Comparison of ENCODE assay signal across 11 cellular contexts in the genomic region with DNA sequence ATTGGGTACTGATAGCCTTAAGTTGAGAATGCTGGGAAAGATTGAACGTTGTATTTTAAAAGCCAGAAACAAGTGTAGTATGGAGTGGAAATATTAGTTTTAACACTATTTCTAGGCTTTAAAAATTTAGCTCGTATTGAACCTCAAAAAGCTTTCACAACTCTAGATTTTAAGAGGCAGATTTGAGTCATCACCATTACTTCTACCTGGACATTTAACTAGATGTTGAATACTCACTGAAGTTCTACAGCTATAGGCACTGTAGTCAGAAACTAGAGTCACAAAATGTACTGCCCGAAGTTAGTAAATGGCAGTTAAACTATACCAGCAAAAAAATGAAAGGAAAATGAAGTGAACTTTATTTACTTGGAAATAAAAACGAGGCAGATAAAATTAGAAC.
A peak's percentile ranks its signal among the peaks of the same experiment; 100 is the strongest.
DNase-seq lines count a peak whose midpoint lies in the region; ATAC-seq and TF ChIP-seq lines count a peak whose summit lies in the region.
"Had no signal": no experiment of that assay in that cellular context is flagged by ENCODE, and none has a peak within 500 bp of the region (broad histone marks: within the 10 kb centered on the region; RNA-seq: fewer than 3 reads in every experiment).

No MANE protein-coding gene starts in this region.

- peaks cover 0 to 2% of the 10 kb centered on the region in 2 donors for H3K9me3 Mint-ChIP-seq in activated T-cell treated with anti-CD3 and anti-CD28 coated beads, Interleukin-2, amount 50 U/mL, for 72 hours
- H3K9me3 Mint-ChIP-seq in activated T-helper 1 cell treated with anti-CD3 and anti-CD28 coated beads, Interleukin-12 subunit alpha, Interleukin-12 subunit beta, Interleukin-2, Interleukin-4 antibody, amounts not matched to agents 30 ng/mL and 10 ng/mL and 1 ng/mL, durations not matched to agents 14 hours and 24 hours and 36 hours, result peaks cover 4% of the 10 kb centered on the region

- no peak for TF ChIP-seq RAD21 in HCT116 (IDR thresholded peaks at IDR 0.05; ENCODE audit: low read depth)

- peak overlapping the region; percentile 8 for H3K27ac Mint-ChIP-seq in activated T-cell treated with anti-CD3 and anti-CD28 coated beads, Interleukin-2, amount 50 U/mL, for 72 hours
- no peak overlapping the region for H3K27ac Mint-ChIP-seq in activated T-helper 1 cell treated with anti-CD3 and anti-CD28 coated beads, Interleukin-12 subunit alpha, Interleukin-12 subunit beta, Interleukin-2, Interleukin-4 antibody, amounts not matched to agents 30 ng/mL and 10 ng/mL and 1 ng/mL, durations not matched to agents 14 hours and 24 hours and 36 hours

- TF ChIP-seq CTCF in HCT116 (IDR thresholded peaks at IDR 0.05 in 2 of 3, conservative IDR thresholded peaks at IDR 0.05 in 1 of 3; ENCODE audit: borderline replicate concordance in 1 of 3, insufficient read depth in 1 of 3, low read depth in 2 of 3, low read length in 2 of 3), result no peak
- TF ChIP-seq CTCF in osteoblast (IDR thresholded peaks at IDR 0.05; ENCODE audit: extremely low read depth, low read depth, low read length), result no peak
- TF ChIP-seq CTCF in lower lobe of right lung (IDR thresholded peaks at IDR 0.05), result no peak

- H3K27me3 ChIP-seq in HCT116 (ENCODE audit: insufficient read depth, low read length) (no peaks in the 10 kb centered on the region), osteoblast (ENCODE audit: insufficient read depth, low read length) (no peaks in the 10 kb centered on the region), lower lobe of right lung (ENCODE audit: low read depth) (no peaks in the 10 kb centered on the region)
- H3K27me3 ChIP-seq: hepatocyte, pancreas had no signal

- POLR2A ChIA-PET in HCT116 (lab: Charles Lee), result no interaction called here

- no peaks in the 10 kb centered on the region for H3K79me2 ChIP-seq in HCT116 (ENCODE audit: insufficient read depth, low read length)
- peaks cover 52% of the 10 kb centered on the region for H3K79me2 ChIP-seq in osteoblast (ENCODE audit: insufficient read depth, low read length)

- H3K9me2 ChIP-seq in HCT116 (ENCODE audit: insufficient read depth), result no peaks in the 10 kb centered on the region

- intact Hi-C loops in HCT116 (cut with micrococcal nuclease) (no loop called here), lower lobe of right lung (cut with DNase I) (no loop called here)
- intact Hi-C loops in activated T-helper 1 cell treated with anti-CD3 and anti-CD28 coated beads, Interleukin-12 subunit alpha, Interleukin-12 subunit beta, Interleukin-2, Interleukin-4 antibody, amounts not matched to agents 30 ng/mL and 10 ng/mL and 1 ng/mL, durations not matched to agents 14 hours and 24 hours and 36 hours (cut with micrococcal nuclease), result no loop called here

- no peaks in the 10 kb centered on the region for H3K36me3 ChIP-seq in HCT116 (ENCODE audit: control insufficient read depth in 1 of 2, insufficient read depth in 2 of 2, low read length in 2 of 2)
- peaks cover 12% of the 10 kb centered on the region for H3K36me3 ChIP-seq in osteoblast (ENCODE audit: insufficient read depth, low read length)
- no peaks in the 10 kb centered on the region for H3K36me3 ChIP-seq in lower lobe of right lung
- H3K36me3 ChIP-seq: pancreas had no signal

- H3K9me3 ChIP-seq in HCT116 (ENCODE audit: control insufficient read depth in 1 of 2, insufficient read depth in 1 of 2, low read depth in 1 of 2, low read length in 2 of 2) (no peaks in the 10 kb centered on the region), osteoblast (ENCODE audit: low read depth, low read length) (no peaks in the 10 kb centered on the region), lower lobe of right lung (no peaks in the 10 kb centered on the region)
- H3K9me3 ChIP-seq: pancreas had no signal

- no peak overlapping the region for H3K4me3 ChIP-seq in HCT116 (replicated peaks in 1 of 2; ENCODE audit: low read depth in 1 of 2, low read length in 2 of 2)
- H3K4me3 ChIP-seq in osteoblast (ENCODE audit: insufficient read depth, low read length), result no peak overlapping the region
- no peak overlapping the region for H3K4me3 ChIP-seq in lower lobe of right lung
- H3K4me3 ChIP-seq: hepatocyte, pancreas had no signal

- H3K4me1 ChIP-seq in HCT116 (ENCODE audit: control insufficient read depth in 1 of 2, insufficient read depth in 2 of 2, low read length in 2 of 2), result no peaks in the 10 kb centered on the region
- H3K4me1 ChIP-seq in osteoblast (ENCODE audit: insufficient read depth, low read length), result peaks cover 53% of the 10 kb centered on the region
- peaks cover 18% of the 10 kb centered on the region for H3K4me1 ChIP-seq in lower lobe of right lung
- H3K4me1 ChIP-seq: pancreas had no signal

- RAD21 ChIA-PET in HCT116 (lab: Charles Lee; ENCODE audit: low non-redundant PET in 1 of 2, low total read pairs in 2 of 2, uncharacterized antibody in 2 of 2, unreplicated experiment in 2 of 2), result no interaction called here

- no peak for DNase-seq in activated T-cell treated with anti-CD3 and anti-CD28 coated beads, Interleukin-2, amount 50 U/mL, for 72 hours
- DNase-seq in activated T-cell treated with anti-CD3 and anti-CD28 coated beads, Interleukin-2, amount 50 U/mL, for 1 hour, result no peak
- no peak for DNase-seq in HCT116 (ENCODE audit: low read depth, low spot score)
- DNase-seq in osteoblast (ENCODE audit: insufficient read length, low spot score, missing footprints), result no peak
- DNase-seq in lower lobe of right lung, result no peak
- no peak for DNase-seq in activated T-helper 1 cell treated with anti-CD3 and anti-CD28 coated beads, Interleukin-12 subunit alpha, Interleukin-12 subunit beta, Interleukin-2, Interleukin-4 antibody, amounts not matched to agents 30 ng/mL and 10 ng/mL and 1 ng/mL, durations not matched to agents 14 hours and 24 hours and 36 hours (ENCODE audit: low spot score)
- no peak for DNase-seq in iPS-NIHi7 (ENCODE audit: extremely low spot score)
- DNase-seq: NCI-H2081 treated with DMSO at 0.1 percent for 48 hours, pancreas had no signal

- H3K4me1 Mint-ChIP-seq in activated T-cell treated with anti-CD3 and anti-CD28 coated beads, Interleukin-2, amount 50 U/mL, for 72 hours (ENCODE audit: low read depth), result peaks cover 57% of the 10 kb centered on the region
- H3K4me1 Mint-ChIP-seq in activated T-helper 1 cell treated with anti-CD3 and anti-CD28 coated beads, Interleukin-12 subunit alpha, Interleukin-12 subunit beta, Interleukin-2, Interleukin-4 antibody, amounts not matched to agents 30 ng/mL and 10 ng/mL and 1 ng/mL, durations not matched to agents 14 hours and 24 hours and 36 hours (ENCODE audit: low read depth), result peaks cover 37% of the 10 kb centered on the region

- H3K36me3 Mint-ChIP-seq in activated T-cell treated with anti-CD3 and anti-CD28 coated beads, Interleukin-2, amount 50 U/mL, for 72 hours (ENCODE audit: insufficient read depth in 2 of 2), result peaks cover 6 to 7% of the 10 kb centered on the region in 2 donors
- H3K36me3 Mint-ChIP-seq in activated T-helper 1 cell treated with anti-CD3 and anti-CD28 coated beads, Interleukin-12 subunit alpha, Interleukin-12 subunit beta, Interleukin-2, Interleukin-4 antibody, amounts not matched to agents 30 ng/mL and 10 ng/mL and 1 ng/mL, durations not matched to agents 14 hours and 24 hours and 36 hours (ENCODE audit: low read depth), result peaks cover 10% of the 10 kb centered on the region

- H2AFZ ChIP-seq in HCT116 (ENCODE audit: low read depth, low read length, poor library complexity, severe bottlenecking) (no peak overlapping the region), osteoblast (ENCODE audit: low read length) (no peak overlapping the region)
- H2AFZ ChIP-seq: hepatocyte had no signal

- peak; percentile 32 to 55 for ATAC-seq in activated T-cell treated with anti-CD3 and anti-CD28 coated beads, Interleukin-2, amount 50 U/mL, for 72 hours (replicated peaks in 1 of 2)
- no peak for ATAC-seq in HCT116
- peak; percentile 68 for ATAC-seq in HG03520 (IDR thresholded peaks at IDR 0.05; ENCODE audit: unreplicated experiment)
- no peak for ATAC-seq in lower lobe of right lung

- no peaks in the 10 kb centered on the region for H3K27me3 Mint-ChIP-seq in activated T-cell treated with anti-CD3 and anti-CD28 coated beads, Interleukin-2, amount 50 U/mL, for 72 hours (ENCODE audit: low read depth)
- no peaks in the 10 kb centered on the region for H3K27me3 Mint-ChIP-seq in activated T-helper 1 cell treated with anti-CD3 and anti-CD28 coated beads, Interleukin-12 subunit alpha, Interleukin-12 subunit beta, Interleukin-2, Interleukin-4 antibody, amounts not matched to agents 30 ng/mL and 10 ng/mL and 1 ng/mL, durations not matched to agents 14 hours and 24 hours and 36 hours (ENCODE audit: insufficient read depth)

- H4K20me1 ChIP-seq in HCT116 (ENCODE audit: insufficient read depth) (no peaks in the 10 kb centered on the region), osteoblast (ENCODE audit: insufficient read depth, low read length) (peaks cover 3% of the 10 kb centered on the region)

- no peak for TF ChIP-seq POLR2A in HCT116 (IDR thresholded peaks at IDR 0.05; ENCODE audit: borderline replicate concordance, extremely low read depth, insufficient read depth, insufficient read length)

- CTCF ChIA-PET in HCT116 (lab: Charles Lee), result no interaction called here

- peak overlapping the region in 1 of 2 donors; percentile 10 for H3K4me3 Mint-ChIP-seq in activated T-cell treated with anti-CD3 and anti-CD28 coated beads, Interleukin-2, amount 50 U/mL, for 72 hours
- H3K4me3 Mint-ChIP-seq in activated T-helper 1 cell treated with anti-CD3 and anti-CD28 coated beads, Interleukin-12 subunit alpha, Interleukin-12 subunit beta, Interleukin-2, Interleukin-4 antibody, amounts not matched to agents 30 ng/mL and 10 ng/mL and 1 ng/mL, durations not matched to agents 14 hours and 24 hours and 36 hours, result no peak overlapping the region

- BruUV-seq in HCT116 (replicated peaks; lab: Mats Ljungman, UMichigan), result TSS peak; percentile 20

- no peak overlapping the region for H3K27ac ChIP-seq in HCT116 (ENCODE audit: low read depth, low read length)
- peak overlapping the region; percentile 56 for H3K27ac ChIP-seq in osteoblast (ENCODE audit: low read depth, low read length)
- no peak overlapping the region for H3K27ac ChIP-seq in lower lobe of right lung
- H3K27ac ChIP-seq: hepatocyte, pancreas had no signal

- H3K4me2 ChIP-seq in HCT116 (ENCODE audit: low read length), result no peak overlapping the region
- H3K4me2 ChIP-seq in osteoblast (ENCODE audit: insufficient read depth, low read length), result peak overlapping the region; percentile 48
- H3K4me2 ChIP-seq: hepatocyte had no signal

- H3K9ac ChIP-seq in HCT116 (ENCODE audit: low read length), result no peak overlapping the region

TF ChIP-seq in HCT116, 20 proteins besides CTCF, POLR2A, EP300 and RAD21 (continues in another document):
- TF ChIP-seq JUND (IDR thresholded peaks at IDR 0.05), result no peak
- TF ChIP-seq CBX3 (IDR thresholded peaks at IDR 0.05; ENCODE audit: low read depth), result no peak

Comparison
In these comparisons a context has a peak if more than half of its experiments do, and no peak if none do; other contexts are left out.
1. ATAC-seq: peak in activated T-cell treated with anti-CD3 and anti-CD28 coated beads, Interleukin-2, amount 50 U/mL, for 72 hours (2 of 2) and HG03520 (single experiment); none in HCT116 (single experiment) and lower lobe of right lung (0 of 2).